Comparison of ENCODE assay signal across 29 cellular contexts in genomic region chr2:2667690-2668089, GRCh38.
"Had no signal": no experiment of that assay in that cellular context is flagged by ENCODE, and none has a peak within 500 bp of the region (broad histone marks: within the 10 kb centered on the region; RNA-seq: fewer than 3 reads in every experiment).

No MANE protein-coding gene starts in this region.

- DNase-seq: activated B cell treated with CpG ODN at 0.5 μM for 24 hours; activated CD4-positive, alpha-beta memory T cell treated with anti-CD3 and anti-CD28 coated beads for 36 hours; activated CD4-positive, alpha-beta T cell treated with anti-CD3 and anti-CD28 coated beads for 4 hours; activated CD4-positive, alpha-beta T cell treated with anti-CD3 and anti-CD28 coated beads, Interleukin-2, amount 50 U/mL, for 1 hour; activated CD4-positive, CD25-positive, alpha-beta regulatory T cell treated with anti-CD3 and anti-CD28 coated beads, Interleukin-2, amount 50 U/mL, for 72 hours; activated CD8-positive, alpha-beta memory T cell treated with anti-CD3 and anti-CD28 coated beads, Interleukin-2, amount 50 U/mL, for 4 hours; activated gamma-delta T cell treated with Interleukin-2 at 50 U/mL for 16 hours; activated naive CD4-positive, alpha-beta T cell treated with anti-CD3 and anti-CD28 coated beads for 36 hours; activated T-cell treated with anti-CD3 and anti-CD28 coated beads for 4 hours; activated T-cell treated with anti-CD3 and anti-CD28 coated beads, Interleukin-2, amount 50 U/mL, for 4 hours; adrenal gland; body of pancreas; cerebellar nuclear complex; Kasumi-1; KG1; MG63; NCI-H1105; NCI-H1417 treated with DMSO at 0.1 percent for 48 hours; NCI-H187 treated with DMSO at 0.1 percent for 48 hours; NCI-H2081; NCI-H510A; NCI-H526; NCI-H774; SHP77 treated with DMSO at 0.1 percent for 48 hours; T-cell; T-helper 17 cell had no signal

- ATAC-seq: activated naive CD4-positive, alpha-beta T cell treated with anti-CD3 and anti-CD28 coated beads, Interleukin-2, amount 50 U/mL, for 72 hours; activated T-cell treated with anti-CD3 and anti-CD28 coated beads, Interleukin-2, amount 50 U/mL, for 4 hours; body of pancreas; Panc1; SK-N-SH treated with all-trans-retinoic acid at 6 μM for 48 hours; T-cell; T-helper 17 cell had no signal
